In the genomic region with DNA sequence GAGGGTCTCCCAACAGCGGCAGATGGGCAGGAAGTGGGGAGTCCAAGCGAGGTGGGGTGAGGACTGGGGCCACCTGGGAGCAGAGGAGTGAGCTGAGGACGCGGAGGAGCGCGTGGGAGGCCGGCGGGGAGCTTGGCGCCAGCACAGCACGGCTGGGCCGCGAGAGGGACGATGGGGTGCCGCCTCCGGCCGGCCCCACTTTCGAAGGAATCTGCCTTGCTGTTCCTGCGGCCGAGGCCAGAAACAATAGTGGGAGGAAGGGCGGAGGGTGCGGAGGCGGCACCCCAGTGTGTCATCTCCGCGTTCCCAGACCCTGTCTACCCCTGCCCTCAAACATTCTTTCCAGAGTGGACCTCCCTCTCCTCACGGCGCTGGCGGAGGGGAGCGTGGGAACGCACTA, we compare ENCODE assay signal across 2 cellular contexts.
TF ChIP-seq lines count a peak whose summit lies in the region.

No MANE protein-coding gene starts in this region.

TF ChIP-seq in liver, 16 proteins besides CTCF, POLR2A, EP300 and RAD21:
- TF ChIP-seq EGR1 (IDR thresholded peaks at IDR 0.05; ENCODE audit: low read depth in 2 of 2), result no peak
- TF ChIP-seq TAF1 (conservative IDR thresholded peaks at IDR 0.05), result no peak
- TF ChIP-seq HNF4G (IDR thresholded peaks at IDR 0.05), result no peak
- no peak for TF ChIP-seq SP1 (IDR thresholded peaks at IDR 0.05)
- TF ChIP-seq, protein P1, sequence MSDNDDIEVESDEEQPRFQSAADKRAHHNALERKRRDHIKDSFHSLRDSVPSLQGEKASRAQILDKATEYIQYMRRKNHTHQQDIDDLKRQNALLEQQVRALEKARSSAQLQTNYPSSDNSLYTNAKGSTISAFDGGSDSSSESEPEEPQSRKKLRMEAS (IDR thresholded peaks at IDR 0.05), result no peak

TF ChIP-seq in HepG2, 621 proteins besides CTCF, POLR2A, EP300 and RAD21:
- TF ChIP-seq ZNF788 (CRISPR knock-in tag; IDR thresholded peaks at IDR 0.05; ENCODE audit: borderline replicate concordance), result no peak
